In the genomic region with DNA sequence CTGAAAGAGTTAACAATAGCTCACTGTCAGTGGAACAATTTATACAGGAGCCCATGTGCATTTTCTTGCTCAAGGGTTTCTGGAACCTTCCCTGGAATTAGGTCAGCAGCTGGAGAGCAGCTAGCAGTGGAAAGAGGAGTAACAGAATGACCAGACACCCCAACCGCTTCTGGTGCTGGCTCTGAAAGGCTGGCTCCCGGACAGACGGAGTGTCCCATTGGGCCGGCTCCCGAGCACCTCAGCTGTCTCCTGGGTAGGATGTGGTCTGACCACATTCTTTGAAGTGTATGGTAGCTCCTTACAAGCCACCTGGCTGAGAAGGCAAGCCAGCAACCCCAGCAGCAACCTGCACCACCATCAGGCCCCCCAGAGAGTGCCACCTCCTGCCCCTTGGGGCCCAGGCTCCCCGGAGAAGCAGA, we compare ENCODE assay signal across 9 cellular contexts. TPM values are rescaled to one million over a fixed set of nuclear protein-coding genes. Genes with fewer than 3 reads are reported as not detected.
DNase-seq lines count a peak whose midpoint lies in the region; ATAC-seq and TF ChIP-seq lines count a peak whose summit lies in the region.
"Had no signal": no experiment of that assay in that cellular context is flagged by ENCODE, and none has a peak within 500 bp of the region (broad histone marks: within the 10 kb centered on the region; RNA-seq: fewer than 3 reads in every experiment).

No MANE protein-coding gene starts in this region.

- POLR2A ChIA-PET in CD4-positive, alpha-beta T cell (lab: Charles Lee), result no interaction called here

- no peaks in the 10 kb centered on the region for H3K9me3 ChIP-seq in CD4-positive, alpha-beta T cell (ENCODE audit: control insufficient read depth, low read length)
- H3K9me3 ChIP-seq in vagina (no peaks in the 10 kb centered on the region), neuronal stem cell (replicated peaks in 1 of 2; ENCODE audit: control insufficient read depth in 2 of 2, insufficient read depth in 1 of 2, low read depth in 1 of 2, low read length in 2 of 2) (no peaks in the 10 kb centered on the region)

- no peak overlapping the region for H3K4me3 ChIP-seq in vagina
- H3K4me3 ChIP-seq in neuronal stem cell (ENCODE audit: low read length in 2 of 2), result no peak overlapping the region

- H3K4me1 Mint-ChIP-seq in CD4-positive, alpha-beta T cell (ENCODE audit: low read depth), result peaks cover 38% of the 10 kb centered on the region
- peaks cover 39% of the 10 kb centered on the region for H3K4me1 Mint-ChIP-seq in activated T-helper 2 cell treated with anti-CD3 and anti-CD28 coated beads, Interferon-gamma antibody, Interleukin-2, Interleukin-4, amounts not matched to agents 10 μg/mL and 5 μg/mL and 100 μg/mL, durations not matched to agents 14 hours and 24 hours and 36 hours (ENCODE audit: low read depth)

- no peak overlapping the region for H2BK120ac ChIP-seq in neuronal stem cell (ENCODE audit: low read depth, low read length)

- no peaks in the 10 kb centered on the region for H3K36me3 Mint-ChIP-seq in CD4-positive, alpha-beta T cell (ENCODE audit: low read depth)
- peaks cover under 1% of the 10 kb centered on the region for H3K36me3 Mint-ChIP-seq in activated T-helper 2 cell treated with anti-CD3 and anti-CD28 coated beads, Interferon-gamma antibody, Interleukin-2, Interleukin-4, amounts not matched to agents 10 μg/mL and 5 μg/mL and 100 μg/mL, durations not matched to agents 14 hours and 24 hours and 36 hours (ENCODE audit: low read depth)

- H4K91ac ChIP-seq in neuronal stem cell (ENCODE audit: low read depth, low read length, poor library complexity), result no peak overlapping the region

- no peak overlapping the region for H3K4ac ChIP-seq in neuronal stem cell (ENCODE audit: low read length)

- intact Hi-C loops in CD4-positive, alpha-beta T cell (cut with DNase I, micrococcal nuclease), result no loop called here
- intact Hi-C loops in activated T-helper 2 cell treated with anti-CD3 and anti-CD28 coated beads, Interferon-gamma antibody, Interleukin-2, Interleukin-4, amounts not matched to agents 10 μg/mL and 5 μg/mL and 100 μg/mL, durations not matched to agents 14 hours and 24 hours and 36 hours (cut with micrococcal nuclease), result no loop called here
- intact Hi-C loops in vagina (cut with DNase I), result no loop called here

- no peak overlapping the region for H3K27ac Mint-ChIP-seq in CD4-positive, alpha-beta T cell
- H3K27ac Mint-ChIP-seq in activated T-helper 2 cell treated with anti-CD3 and anti-CD28 coated beads, Interferon-gamma antibody, Interleukin-2, Interleukin-4, amounts not matched to agents 10 μg/mL and 5 μg/mL and 100 μg/mL, durations not matched to agents 14 hours and 24 hours and 36 hours, result no peak overlapping the region

- no peaks in the 10 kb centered on the region for H3K27me3 ChIP-seq in CD4-positive, alpha-beta T cell (ENCODE audit: control insufficient read depth, insufficient read depth, low read length)
- H3K27me3 ChIP-seq in vagina, result no peaks in the 10 kb centered on the region
- H3K27me3 ChIP-seq in neuronal stem cell (ENCODE audit: control insufficient read depth in 3 of 3, insufficient read depth in 3 of 3, low read depth in 1 of 3, low read length in 3 of 3), result no peaks in the 10 kb centered on the region

- no peak overlapping the region for H4K8ac ChIP-seq in neuronal stem cell (ENCODE audit: low read depth, low read length)

- no peak overlapping the region for H2AFZ ChIP-seq in neuronal stem cell (ENCODE audit: low read length)

- no peak overlapping the region for H3K4me2 ChIP-seq in neuronal stem cell (ENCODE audit: insufficient read depth, low read length, poor library complexity, severe bottlenecking)

- H3K36me3 ChIP-seq in vagina (no peaks in the 10 kb centered on the region), neuronal stem cell (replicated peaks in 1 of 2; ENCODE audit: control insufficient read depth in 2 of 2, insufficient read depth in 2 of 2, low read length in 2 of 2) (no peaks in the 10 kb centered on the region)

- peak; percentile 51 for ATAC-seq in CD4-positive, alpha-beta T cell (ENCODE audit: poor library complexity)
- peak; percentile 79 for ATAC-seq in GM18907 (IDR thresholded peaks at IDR 0.05; ENCODE audit: unreplicated experiment)
- ATAC-seq in HG02973 (IDR thresholded peaks at IDR 0.05; ENCODE audit: unreplicated experiment), result peak; percentile 58
- ATAC-seq in HG02884 (IDR thresholded peaks at IDR 0.05; ENCODE audit: unreplicated experiment), result no peak

- H3K4me3 Mint-ChIP-seq in CD4-positive, alpha-beta T cell, result no peak overlapping the region
- H3K4me3 Mint-ChIP-seq in activated T-helper 2 cell treated with anti-CD3 and anti-CD28 coated beads, Interferon-gamma antibody, Interleukin-2, Interleukin-4, amounts not matched to agents 10 μg/mL and 5 μg/mL and 100 μg/mL, durations not matched to agents 14 hours and 24 hours and 36 hours (ENCODE audit: low read depth), result no peak overlapping the region

- H3K4me1 ChIP-seq in vagina (peaks cover 6% of the 10 kb centered on the region), neuronal stem cell (ENCODE audit: control insufficient read depth in 2 of 2, insufficient read depth in 1 of 2, low read depth in 1 of 2, low read length in 2 of 2) (peaks cover 2 to 4% of the 10 kb centered on the region in 2 donors)

- no peaks in the 10 kb centered on the region for H3K79me1 ChIP-seq in neuronal stem cell (ENCODE audit: low read depth, low read length)

- no peak overlapping the region for H3K18ac ChIP-seq in neuronal stem cell (ENCODE audit: low read length)

- no peaks in the 10 kb centered on the region for H3K9me3 Mint-ChIP-seq in CD4-positive, alpha-beta T cell
- H3K9me3 Mint-ChIP-seq in activated T-helper 2 cell treated with anti-CD3 and anti-CD28 coated beads, Interferon-gamma antibody, Interleukin-2, Interleukin-4, amounts not matched to agents 10 μg/mL and 5 μg/mL and 100 μg/mL, durations not matched to agents 14 hours and 24 hours and 36 hours, result no peaks in the 10 kb centered on the region

- no peak overlapping the region for H2BK5ac ChIP-seq in neuronal stem cell (ENCODE audit: low read length)

- no CpG with 5 or more reads among the region's 6 CpGs for WGBS in neuronal stem cell (ENCODE audit: extremely low coverage in 2 of 2, insufficient read length in 2 of 2, insufficient replicate concordance in 1 of 2), 2 donors

- H3K9ac ChIP-seq in neuronal stem cell (ENCODE audit: low read depth, low read length, poor library complexity), result no peak overlapping the region

- no peak overlapping the region for H2AK5ac ChIP-seq in neuronal stem cell (ENCODE audit: low read depth, low read length)

- H2BK12ac ChIP-seq in neuronal stem cell (ENCODE audit: low read length), result no peak overlapping the region

- CTCF ChIA-PET in CD4-positive, alpha-beta T cell (lab: Charles Lee), result interaction anchor here (0.9 kb wide), 1 partner anchor 32 kb away, joined by 4 read pairs; no protein-coding TSS in a partner anchor

- no peak overlapping the region for H2BK15ac ChIP-seq in neuronal stem cell (ENCODE audit: low read length)

- no peak overlapping the region for H3K27ac ChIP-seq in CD4-positive, alpha-beta T cell (ENCODE audit: low read depth, low read length)
- H3K27ac ChIP-seq in vagina (no peak overlapping the region), neuronal stem cell (replicated peaks; ENCODE audit: low read length) (no peak overlapping the region)

- H3K27me3 Mint-ChIP-seq in CD4-positive, alpha-beta T cell, result no peaks in the 10 kb centered on the region
- no peaks in the 10 kb centered on the region for H3K27me3 Mint-ChIP-seq in activated T-helper 2 cell treated with anti-CD3 and anti-CD28 coated beads, Interferon-gamma antibody, Interleukin-2, Interleukin-4, amounts not matched to agents 10 μg/mL and 5 μg/mL and 100 μg/mL, durations not matched to agents 14 hours and 24 hours and 36 hours (ENCODE audit: low read depth)

- no peak overlapping the region for H3K14ac ChIP-seq in neuronal stem cell (ENCODE audit: low read length)

- no peak for TF ChIP-seq POLR2A in vagina (IDR thresholded peaks at IDR 0.05)

- DNase-seq in CD4-positive, alpha-beta T cell, result peak in 1 of 10 experiments; percentile 1
- DNase-seq in activated T-helper 2 cell treated with anti-CD3 and anti-CD28 coated beads, Interferon-gamma antibody, Interleukin-2, Interleukin-4, amounts not matched to agents 10 μg/mL and 5 μg/mL and 100 μg/mL, durations not matched to agents 14 hours and 24 hours and 36 hours (ENCODE audit: low spot score), result peak; percentile 22
- DNase-seq in SW480 (ENCODE audit: low spot score) (no peak), vagina (ENCODE audit: extremely low spot score in 2 of 2) (no peak), neuronal stem cell (ENCODE audit: low spot score) (no peak)
- DNase-seq: activated gamma-delta T cell treated with Interleukin-2 at 50 U/mL for 16 hours had no signal

- H3K23ac ChIP-seq in neuronal stem cell (ENCODE audit: low read depth, low read length, poor library complexity), result no peak overlapping the region

- no peak for TF ChIP-seq CTCF in CD4-positive, alpha-beta T cell (IDR thresholded peaks at IDR 0.05)
- TF ChIP-seq CTCF in vagina (IDR thresholded peaks at IDR 0.05), result no peak

RNA-seq across cellular contexts. Expression of gene ABTB2, which starts 44.7 kb away (rescaled TPM):
- 1 to 10 TPM in 1 of 2 experiments, under 1 TPM in 1; 0.88 to 1.0 TPM for total RNA-seq in CD4-positive, alpha-beta T cell
- total RNA-seq in activated T-helper 2 cell treated with anti-CD3 and anti-CD28 coated beads, Interferon-gamma antibody, Interleukin-2, Interleukin-4, amounts not matched to agents 10 μg/mL and 5 μg/mL and 100 μg/mL, durations not matched to agents 14 hours and 24 hours and 36 hours, result 32.9 and 33.1 TPM in 2 replicates
- 10.8 TPM for total RNA-seq in vagina
- 0.89 TPM for polyA plus RNA-seq in neuronal stem cell (2013, experiment 1 of 2)
- polyA plus RNA-seq in neuronal stem cell (2013, experiment 2 of 2), result 0.94 TPM
